In genomic region chr22:31079095-31079642, GRCh38 we compare ENCODE assay signal across 17 cellular contexts. TPM values are rescaled to one million over a fixed set of nuclear protein-coding genes. Genes with fewer than 3 reads are reported as not detected.
DNase-seq lines count a peak whose midpoint lies in the region; ATAC-seq, FAIRE-seq and TF ChIP-seq lines count a peak whose summit lies in the region.
"Had no signal": no experiment of that assay in that cellular context is flagged by ENCODE, and none has a peak within 500 bp of the region (broad histone marks: within the 10 kb centered on the region; RNA-seq: fewer than 3 reads in every experiment).

No MANE protein-coding gene starts in this region.

- ATAC-seq in psoas muscle (no peak), lower lobe of right lung (no peak)
- ATAC-seq: activated T-helper 17 cell treated with anti-CD3 and anti-CD28 coated beads, Interleukin-2, amount 50 U/mL, for 72 hours; effector memory CD8-positive, alpha-beta T cell; natural killer cell had no signal

- H3K27me3 ChIP-seq in H1 (replicated peaks in 1 of 4; ENCODE audit: control insufficient read depth in 3 of 4, extremely low read depth in 1 of 4, insufficient read depth in 3 of 4, low read length in 3 of 4) (peaks cover 0 to 5% (median 2%) of the 10 kb centered on the region in 4 experiments; a peak in 3 of 7 replicates), small intestine (ENCODE audit: control insufficient read depth in 2 of 2, insufficient read depth in 2 of 2, low read length in 2 of 2) (no peaks in the 10 kb centered on the region), psoas muscle (ENCODE audit: insufficient read depth in 3 of 3, low read length in 2 of 3) (no peaks in the 10 kb centered on the region), lower lobe of right lung (ENCODE audit: low read depth) (no peaks in the 10 kb centered on the region)
- H3K27me3 ChIP-seq: right atrium auricular region had no signal

- H2BK20ac ChIP-seq in H1 (ENCODE audit: low read length) = no peak overlapping the region

- TF ChIP-seq EP300 in H1 (IDR thresholded peaks at IDR 0.05; ENCODE audit: borderline replicate concordance in 1 of 2, low read depth in 2 of 2, low read length in 2 of 2) = no peak

- no peak for TF ChIP-seq RAD21 in H1 (IDR thresholded peaks at IDR 0.05 in 1 of 2, conservative IDR thresholded peaks at IDR 0.05 in 1 of 2; ENCODE audit: low read depth in 2 of 2, low read length in 2 of 2)

- no peak overlapping the region for H4K91ac ChIP-seq in H1 (replicated peaks; ENCODE audit: insufficient read length, low read length)

- H3K4me3 ChIP-seq in H1 (ENCODE audit: extremely low read depth in 1 of 4, insufficient read depth in 2 of 4, low read depth in 3 of 4, low read length in 4 of 4) = no peak overlapping the region
- H3K4me3 ChIP-seq in small intestine (ENCODE audit: low read depth in 1 of 2, low read length in 2 of 2) = no peak overlapping the region
- H3K4me3 ChIP-seq in psoas muscle = no peak overlapping the region
- H3K4me3 ChIP-seq in lower lobe of right lung = no peak overlapping the region
- H3K4me3 ChIP-seq: right atrium auricular region had no signal

- TF ChIP-seq CTCF in H1 (IDR thresholded peaks at IDR 0.05; ENCODE audit: control extremely low read depth in 1 of 3, insufficient read depth in 1 of 3, low read depth in 1 of 3, low read length in 3 of 3) = no peak
- TF ChIP-seq CTCF in psoas muscle (IDR thresholded peaks at IDR 0.05) = no peak
- no peak for TF ChIP-seq CTCF in lower lobe of right lung (IDR thresholded peaks at IDR 0.05)

- no peak overlapping the region for H3K4ac ChIP-seq in H1 (replicated peaks; ENCODE audit: insufficient read length, low read depth, low read length)

- no peak for TF ChIP-seq POLR2A in H1 (IDR thresholded peaks at IDR 0.05; ENCODE audit: control extremely low read depth in 1 of 2, low read depth in 2 of 2, low read length in 2 of 2)

- no peak overlapping the region for H3K9ac ChIP-seq in H1 (replicated peaks in 1 of 4; ENCODE audit: extremely low read depth in 1 of 4, low read depth in 3 of 4, low read length in 3 of 4)

- H3K14ac ChIP-seq in H1 (ENCODE audit: insufficient read length) = no peak overlapping the region

- no peak overlapping the region for H2BK120ac ChIP-seq in H1 (replicated peaks; ENCODE audit: low read depth, low read length)

- intact Hi-C loops in psoas muscle (cut with DNase I) = no loop called here
- intact Hi-C loops in lower lobe of right lung (cut with DNase I) = no loop called here

- no peak overlapping the region for H3K27ac ChIP-seq in H1 (ENCODE audit: low read depth, low read length)
- H3K27ac ChIP-seq in small intestine (ENCODE audit: low read depth in 1 of 2, low read length in 1 of 2) = peak overlapping the region; percentile 68 to 89
- no peak overlapping the region for H3K27ac ChIP-seq in psoas muscle
- no peak overlapping the region for H3K27ac ChIP-seq in lower lobe of right lung

- DNase-seq in DMS53 (lab: John Stamatoyannopoulos, UW) = peak; percentile 94
- DNase-seq in HuH-7 (ENCODE audit: low spot score) = peak; percentile 94
- DNase-seq in H1 (ENCODE audit: low read depth in 1 of 2, low spot score in 2 of 2) = peak in 1 of 2 experiments; percentile 74
- DNase-seq in small intestine = peak; percentile 88
- DNase-seq in COLO829 (ENCODE audit: low spot score) = no peak
- no peak for DNase-seq in psoas muscle
- DNase-seq in lower lobe of right lung = no peak
- DNase-seq: activated B cell treated with CpG ODN at 0.5 μM for 24 hours; AML-193; central memory CD4-positive, alpha-beta T cell; effector memory CD8-positive, alpha-beta T cell; KBM-7; natural killer cell; NCI-H1092; NK-92 treated with Interleukin-12 subunit alpha and Interleukin-12 subunit beta, amount 100 ng/mL, for 24 hours had no signal

- H3K56ac ChIP-seq in H1 (replicated peaks; ENCODE audit: insufficient read length, low read depth, low read length) = no peak overlapping the region

- peaks cover 0 to 6% of the 10 kb centered on the region in 2 experiments; a peak in 1 of 4 replicates for H3K79me2 ChIP-seq in H1 (ENCODE audit: control insufficient read depth in 1 of 2, insufficient read depth in 2 of 2, low read length in 2 of 2)

- POLR2A ChIA-PET in H1 (lab: Charles Lee; ENCODE audit: partially characterized antibody) = interaction anchor here (1.0 to 12.2 kb wide), 5 partner anchors 15 to 109 kb away, joined by 3 to 220 read pairs (median 3); partner anchors contain the start of genes MORC2 and TUG1

- H2AK5ac ChIP-seq in H1 (ENCODE audit: low read depth, low read length) = no peak overlapping the region

- no peak overlapping the region for H3K23ac ChIP-seq in H1 (ENCODE audit: insufficient read length)

- CTCF ChIA-PET in H1 (lab: Charles Lee; ENCODE audit: partially characterized antibody) = interaction anchor here (0.7 to 13.3 kb wide), 6 partner anchors 9 to 655 kb away, joined by 3 to 207 read pairs (median 4); partner anchors contain the start of gene SELENOM

- no peaks in the 10 kb centered on the region for H3K9me3 ChIP-seq in H1 (ENCODE audit: insufficient read depth in 2 of 2, low read depth in 1 of 2, low read length in 1 of 2)
- no peaks in the 10 kb centered on the region for H3K9me3 ChIP-seq in small intestine (ENCODE audit: control insufficient read depth, low read depth)
- no peaks in the 10 kb centered on the region for H3K9me3 ChIP-seq in psoas muscle
- H3K9me3 ChIP-seq in lower lobe of right lung = no peaks in the 10 kb centered on the region
- H3K9me3 ChIP-seq: right atrium auricular region had no signal

- no peak overlapping the region; the same call in 1 of the 2 replicates for H2BK15ac ChIP-seq in H1 (ENCODE audit: low read length)

- H3K4me2 ChIP-seq in H1 (ENCODE audit: insufficient read depth in 1 of 2, low read depth in 2 of 2, low read length in 2 of 2) = no peak overlapping the region

- H2BK5ac ChIP-seq in H1 (ENCODE audit: low read depth, low read length) = peak overlapping the region; percentile 41; the same call in 1 of the 2 replicates

- 88% methylated on average over 12 of the region's 12 CpGs; no CpG with 5 or more reads in 1 of the 2 experiments for WGBS in H1 (ENCODE audit: extremely low coverage in 1 of 2, insufficient coverage in 1 of 2, insufficient read length in 1 of 2, insufficient replicate concordance in 2 of 2, low coverage in 1 of 2, low lambda C conversion rate in 2 of 2, missing lambda C conversion rate in 1 of 2), 2 experiments
- WGBS in small intestine, 3 donors = 14 to 56% (median 26%) methylated on average over 12 of the region's 12 CpGs
- WGBS in psoas muscle, 3 donors = 78 to 85% (median 82%) methylated on average over 12 of the region's 12 CpGs

- H3K79me1 ChIP-seq in H1 (ENCODE audit: low read depth, low read length) = no peaks in the 10 kb centered on the region; the same call in 1 of the 2 replicates

- FAIRE-seq in H1 (lab: Jason Lieb, UNC) = no peak
- FAIRE-seq in small intestine (lab: Jason Lieb, UNC) = no peak

- H4K5ac ChIP-seq in H1 (ENCODE audit: insufficient read length, low read depth, low read length) = no peak overlapping the region

- H2BK12ac ChIP-seq in H1 (ENCODE audit: low read depth, low read length) = no peak overlapping the region

- no peak overlapping the region for H4K8ac ChIP-seq in H1 (ENCODE audit: extremely low read depth, insufficient read depth, low read length)

- H3K36me3 ChIP-seq in H1 (ENCODE audit: control insufficient read depth in 2 of 4, insufficient read depth in 4 of 4, low read length in 3 of 4) = no peaks in the 10 kb centered on the region
- no peaks in the 10 kb centered on the region for H3K36me3 ChIP-seq in small intestine (ENCODE audit: control insufficient read depth in 2 of 2, insufficient read depth in 2 of 2, low read length in 2 of 2)
- H3K36me3 ChIP-seq in psoas muscle (ENCODE audit: insufficient read depth in 1 of 2, low read depth in 1 of 2) = no peaks in the 10 kb centered on the region
- H3K36me3 ChIP-seq in lower lobe of right lung = no peaks in the 10 kb centered on the region
- H3K36me3 ChIP-seq: right atrium auricular region had no signal

- peaks cover 0 to 23% (median 11%) of the 10 kb centered on the region in 4 experiments; a peak in 6 of 7 replicates for H3K4me1 ChIP-seq in H1 (replicated peaks in 1 of 4; ENCODE audit: control insufficient read depth in 3 of 4, insufficient read depth in 4 of 4, low read length in 3 of 4)
- peaks cover 5 to 7% of the 10 kb centered on the region in 2 donors for H3K4me1 ChIP-seq in small intestine (ENCODE audit: control insufficient read depth in 2 of 2, insufficient read depth in 1 of 2, low read depth in 1 of 2, low read length in 1 of 2)
- peaks cover 25% of the 10 kb centered on the region for H3K4me1 ChIP-seq in psoas muscle
- H3K4me1 ChIP-seq in lower lobe of right lung = peaks cover 37% of the 10 kb centered on the region

- no peak overlapping the region for H3K18ac ChIP-seq in H1 (ENCODE audit: extremely low read depth, low read length)

- peaks cover 10% of the 10 kb centered on the region for H3K23me2 ChIP-seq in H1 (ENCODE audit: low read depth, low read length)

- H2AFZ ChIP-seq in H1 (ENCODE audit: low read length) = no peak overlapping the region

- peaks cover 3 to 7% of the 10 kb centered on the region in 2 experiments for H4K20me1 ChIP-seq in H1 (replicated peaks in 1 of 2; ENCODE audit: control insufficient read depth in 1 of 2, insufficient read depth in 2 of 2, low read length in 2 of 2)

RNA-seq across cellular contexts. Expression of gene SMTN, which starts 1.9 kb away (rescaled TPM):
- total RNA-seq in H1 (2021; fragmentation: NEBNext Ultra II Directional; extraction: Animal tissue kit (Norgen Biotek cat#: 25700)) = 20.8 and 26.5 TPM in 2 replicates
- polyA plus RNA-seq in H1 (2011; rRNA removed) = 12.3 and 27.6 TPM in 2 replicates
- 9.2 TPM for polyA plus RNA-seq in H1 (2011; cell fraction: cytosol; rRNA removed)
- polyA plus RNA-seq in H1 (2011; cell fraction: nucleus; rRNA removed) = 31.0 TPM
- 6.7 to 15.9 TPM (median 13.8 TPM) in 4 replicates for polyA plus RNA-seq in H1 (2012, experiment 1 of 2)
- polyA plus RNA-seq in H1 (2012, experiment 2 of 2) = 8.5 TPM
- polyA plus RNA-seq in H1 (2013, experiment 1 of 2) = 17.8 TPM
- polyA plus RNA-seq in H1 (2013, experiment 2 of 2) = 16.7 TPM
- polyA minus RNA-seq in H1 (2011; rRNA and poly(A)+ RNA removed) = 4.6 and 9.1 TPM in 2 replicates
- polyA minus RNA-seq in H1 (2011; cell fraction: cytosol; rRNA and poly(A)+ RNA removed) = 13.0 TPM
- 10.4 TPM for polyA minus RNA-seq in H1 (2011; cell fraction: nucleus; rRNA and poly(A)+ RNA removed)
- 10 to 100 TPM in 2 of 3 donors, 1 to 10 TPM in 1; 7.8 to 74.8 (median 17.0) TPM for polyA plus RNA-seq in small intestine
- total RNA-seq in psoas muscle = 10 to 100 TPM; 33.6 to 79.3 (median 66.5) TPM
- 10 to 100 TPM; 23.0 to 43.4 (median 36.5) TPM for polyA plus RNA-seq in psoas muscle
- total RNA-seq in lower lobe of right lung = 44.8 TPM

RNA-seq across cellular contexts. Expression of gene SELENOM, which starts 28.2 kb away (rescaled TPM):
- total RNA-seq in H1 (2021; fragmentation: NEBNext Ultra II Directional; extraction: Animal tissue kit (Norgen Biotek cat#: 25700)) = 21.8 and 22.7 TPM in 2 replicates
- 40.0 and 57.2 TPM in 2 replicates for polyA plus RNA-seq in H1 (2011; rRNA removed)
- polyA plus RNA-seq in H1 (2011; cell fraction: cytosol; rRNA removed) = 33.4 TPM
- polyA plus RNA-seq in H1 (2011; cell fraction: nucleus; rRNA removed) = 32.8 TPM
- 9.6 to 22.1 TPM (median 16.4 TPM) in 4 replicates for polyA plus RNA-seq in H1 (2012, experiment 1 of 2)
- 28.2 TPM for polyA plus RNA-seq in H1 (2012, experiment 2 of 2)
- 50.7 TPM for polyA plus RNA-seq in H1 (2013, experiment 1 of 2)
- polyA plus RNA-seq in H1 (2013, experiment 2 of 2) = 50.7 TPM
- 5.5 and 5.7 TPM in 2 replicates for polyA minus RNA-seq in H1 (2011; rRNA and poly(A)+ RNA removed)
- 10.1 TPM for polyA minus RNA-seq in H1 (2011; cell fraction: cytosol; rRNA and poly(A)+ RNA removed)
- 13.7 TPM for polyA minus RNA-seq in H1 (2011; cell fraction: nucleus; rRNA and poly(A)+ RNA removed)
- 100 to 1,000 TPM in 1 of 3 donors, 10 to 100 TPM in 2; 14.8 to 163 (median 90.0) TPM for polyA plus RNA-seq in small intestine
- 10 to 100 TPM; 45.4 to 68.2 (median 52.3) TPM for total RNA-seq in psoas muscle
- 10 to 100 TPM; 23.6 to 64.3 (median 44.0) TPM for polyA plus RNA-seq in psoas muscle
- total RNA-seq in lower lobe of right lung = 86.8 TPM

RNA-seq across cellular contexts. Expression of gene INPP5J, which starts 43.6 kb away (rescaled TPM):
- total RNA-seq in H1 (2021; fragmentation: NEBNext Ultra II Directional; extraction: Animal tissue kit (Norgen Biotek cat#: 25700)) = 6.0 and 6.4 TPM in 2 replicates
- polyA plus RNA-seq in H1 (2011; rRNA removed) = 5.4 and 9.1 TPM in 2 replicates
- 5.6 TPM for polyA plus RNA-seq in H1 (2011; cell fraction: cytosol; rRNA removed)
- polyA plus RNA-seq in H1 (2011; cell fraction: nucleus; rRNA removed) = 14.0 TPM
- 3.6 to 6.3 TPM (median 5.3 TPM) in 4 replicates for polyA plus RNA-seq in H1 (2012, experiment 1 of 2)
- 5.1 TPM for polyA plus RNA-seq in H1 (2012, experiment 2 of 2)
- 3.9 TPM for polyA plus RNA-seq in H1 (2013, experiment 1 of 2)
- polyA plus RNA-seq in H1 (2013, experiment 2 of 2) = 4.0 TPM
- polyA minus RNA-seq in H1 (2011; rRNA and poly(A)+ RNA removed) = 2.5 and 2.9 TPM in 2 replicates
- 3.7 TPM for polyA minus RNA-seq in H1 (2011; cell fraction: cytosol; rRNA and poly(A)+ RNA removed)
- 6.2 TPM for polyA minus RNA-seq in H1 (2011; cell fraction: nucleus; rRNA and poly(A)+ RNA removed)
- 10 to 100 TPM; 12.2 to 93.7 (median 81.9) TPM for polyA plus RNA-seq in small intestine
- total RNA-seq in psoas muscle = 1 to 10 TPM; 1.3 to 4.4 (median 2.5) TPM
- polyA plus RNA-seq in psoas muscle = under 1 TPM; 0.14 to 0.65 (median 0.36) TPM
- total RNA-seq in lower lobe of right lung = 4.6 TPM
- total RNA-seq: natural killer cell had no signal

Comparison
In these comparisons a context has a peak if more than half of its experiments do, and no peak if none do; other contexts are left out.
1. DNase-seq: peak in DMS53 (single experiment), HuH-7 (single experiment) and small intestine (single experiment); none in COLO829 (single experiment), psoas muscle (0 of 2) and lower lobe of right lung (single experiment).
2. H3K27ac ChIP-seq: peak in small intestine (2 of 2); none in H1 (single experiment), psoas muscle (single experiment) and lower lobe of right lung (single experiment).